18 cellular contexts compared by ENCODE assay signal in genomic region chr13:19266979-19267378, GRCh38.
DNase-seq lines count a peak whose midpoint lies in the region; ATAC-seq lines count a peak whose summit lies in the region.
"Had no signal": no experiment of that assay in that cellular context is flagged by ENCODE, and none has a peak within 500 bp of the region (broad histone marks: within the 10 kb centered on the region; RNA-seq: fewer than 3 reads in every experiment).

No MANE protein-coding gene starts in this region.

- H3K9me3 ChIP-seq in SK-N-MC (ENCODE audit: low read depth, low read length) = no peaks in the 10 kb centered on the region; the same call in 1 of the 2 replicates

- DNase-seq in GDM1 (lab: John Stamatoyannopoulos, UW) = peak; percentile 11
- peak; percentile 31 for DNase-seq in KG1 (lab: John Stamatoyannopoulos, UW)
- DNase-seq in SK-N-MC (ENCODE audit: low read depth, low spot score) = peak; percentile 98
- DNase-seq in DMS79 treated with DMSO at 0.1 percent for 48 hours (lab: John Stamatoyannopoulos, UW) = no peak
- DNase-seq: AML-193; CD4-positive, alpha-beta T cell; DMS153; DMS79; EL; GOT3; H7; HFFc6 had no signal

- no peak for ATAC-seq in HG02642 (IDR thresholded peaks at IDR 0.05; ENCODE audit: poor library complexity, unreplicated experiment)
- ATAC-seq in GM21717 (IDR thresholded peaks at IDR 0.05; ENCODE audit: unreplicated experiment) = no peak
- ATAC-seq: HCT116, HepG2 had no signal

- peak overlapping the region; percentile 70 for H3K4me3 ChIP-seq in SK-N-MC

- H3K36me3 ChIP-seq in SK-N-MC (ENCODE audit: insufficient read depth, low read length) = no peaks in the 10 kb centered on the region

- peak overlapping the region; percentile 97 for H3K27ac ChIP-seq in SK-N-MC
- H3K27ac ChIP-seq: C4-2B, KMS-11 had no signal

- no peak overlapping the region for H3K9ac ChIP-seq in SK-N-MC (ENCODE audit: insufficient read length)
- H3K9ac ChIP-seq: KMS-11 had no signal
